In the genomic region with DNA sequence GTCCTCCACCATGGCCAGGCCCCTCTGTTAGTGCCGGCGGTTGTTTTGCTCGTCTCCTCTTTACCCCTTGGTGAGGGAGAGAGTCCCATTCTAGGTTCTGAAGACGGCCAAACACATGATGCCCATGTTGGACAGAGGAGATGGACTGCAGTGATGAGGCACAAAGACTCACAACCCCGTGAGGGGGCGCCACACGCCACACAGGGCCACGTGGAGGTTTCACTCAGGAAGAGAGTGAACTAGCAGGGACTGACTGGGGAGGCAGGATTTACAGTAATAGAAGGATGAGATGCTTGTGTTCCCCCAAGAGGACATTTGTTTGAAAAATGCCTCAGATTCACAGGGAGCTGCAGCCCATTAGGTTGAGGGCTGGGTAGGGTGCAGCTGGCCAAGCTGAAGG, we compare ENCODE assay signal across 31 cellular contexts.
"Had no signal": no experiment of that assay in that cellular context is flagged by ENCODE, and none has a peak within 500 bp of the region (broad histone marks: within the 10 kb centered on the region; RNA-seq: fewer than 3 reads in every experiment).

No MANE protein-coding gene starts in this region.

- H3K4me3 Mint-ChIP-seq: activated CD4-positive, alpha-beta T cell treated with anti-CD3 and anti-CD28 coated beads, Interleukin-2, amount 10 ng/mL, durations not matched to agents 7 days and 5 days; activated CD8-positive, alpha-beta T cell treated with anti-CD3 and anti-CD28 coated beads for 36 hours; activated T-cell treated with anti-CD3 and anti-CD28 coated beads, Interleukin-2, amount 50 U/mL, for 4 hours; activated T-helper 17 cell treated with anti-CD3 and anti-CD28 coated beads, Interleukin-2, amount 50 U/mL, for 72 hours; effector memory CD8-positive, alpha-beta T cell; natural killer cell treated with Interleukin-12 subunit alpha and Interleukin-12 subunit beta and Interleukin-15 and Interleukin-18, amount 100 ng/mL, for 72 hours; stimulated activated memory B cell treated with anti-CD40 and anti-IgM and Interleukin-4, amounts not matched to agents 10 μg/mL and 1 μg/mL and 100 μg/mL, for 72 hours; T-helper 17 cell had no signal

- H3K9me3 Mint-ChIP-seq: activated CD4-positive, alpha-beta T cell treated with anti-CD3 and anti-CD28 coated beads, Interleukin-2, amount 10 ng/mL, durations not matched to agents 7 days and 5 days; activated T-helper 17 cell treated with anti-CD3 and anti-CD28 coated beads, Interleukin-2, amount 50 U/mL, for 72 hours; stimulated activated memory B cell treated with anti-CD40 and anti-IgM and Interleukin-4, amounts not matched to agents 10 μg/mL and 1 μg/mL and 100 μg/mL, for 72 hours had no signal

- ATAC-seq: activated CD8-positive, alpha-beta T cell treated with anti-CD3 and anti-CD28 coated beads for 36 hours; activated T-cell treated with anti-CD3 and anti-CD28 coated beads, Interleukin-2, amount 50 U/mL, for 4 hours; activated T-helper 17 cell treated with anti-CD3 and anti-CD28 coated beads, Interleukin-2, amount 50 U/mL, for 72 hours; effector memory CD8-positive, alpha-beta T cell; heart right ventricle; mucosa of descending colon; natural killer cell treated with Interleukin-12 subunit alpha and Interleukin-12 subunit beta and Interleukin-15 and Interleukin-18, amount 100 ng/mL, for 72 hours; sciatic nerve; stimulated activated memory B cell treated with anti-CD40 and anti-IgM and Interleukin-4, amounts not matched to agents 10 μg/mL and 1 μg/mL and 100 μg/mL, for 72 hours; T-helper 17 cell; upper lobe of right lung had no signal

- H3K9me3 ChIP-seq: left ventricle myocardium inferior, neutrophil, prostate gland, stomach, suprapubic skin, tibial artery, upper lobe of right lung had no signal

- H3K4me1 Mint-ChIP-seq: activated CD4-positive, alpha-beta T cell treated with anti-CD3 and anti-CD28 coated beads, Interleukin-2, amount 10 ng/mL, durations not matched to agents 7 days and 5 days; activated T-helper 17 cell treated with anti-CD3 and anti-CD28 coated beads, Interleukin-2, amount 50 U/mL, for 72 hours; stimulated activated memory B cell treated with anti-CD40 and anti-IgM and Interleukin-4, amounts not matched to agents 10 μg/mL and 1 μg/mL and 100 μg/mL, for 72 hours; T-helper 17 cell had no signal

- H3K36me3 ChIP-seq: brain microvascular endothelial cell, heart right ventricle, left ventricle myocardium inferior, neutrophil, prostate gland, stomach, suprapubic skin, tibial artery, upper lobe of right lung had no signal

- H3K27ac Mint-ChIP-seq: activated CD4-positive, alpha-beta T cell treated with anti-CD3 and anti-CD28 coated beads, Interleukin-2, amount 10 ng/mL, durations not matched to agents 7 days and 5 days; activated CD8-positive, alpha-beta T cell treated with anti-CD3 and anti-CD28 coated beads for 36 hours; activated T-helper 17 cell treated with anti-CD3 and anti-CD28 coated beads, Interleukin-2, amount 50 U/mL, for 72 hours; effector memory CD8-positive, alpha-beta T cell; natural killer cell treated with Interleukin-12 subunit alpha and Interleukin-12 subunit beta and Interleukin-15 and Interleukin-18, amount 100 ng/mL, for 72 hours; stimulated activated memory B cell treated with anti-CD40 and anti-IgM and Interleukin-4, amounts not matched to agents 10 μg/mL and 1 μg/mL and 100 μg/mL, for 72 hours; T-helper 17 cell had no signal

- H3K4me3 ChIP-seq: heart right ventricle, left ventricle myocardium inferior, lung, mucosa of descending colon, prostate gland, skin epidermis, stomach, suprapubic skin, tibial artery, upper lobe of right lung had no signal

- H3K36me3 Mint-ChIP-seq: natural killer cell treated with Interleukin-12 subunit alpha and Interleukin-12 subunit beta and Interleukin-15 and Interleukin-18, amount 100 ng/mL, for 72 hours; stimulated activated memory B cell treated with anti-CD40 and anti-IgM and Interleukin-4, amounts not matched to agents 10 μg/mL and 1 μg/mL and 100 μg/mL, for 72 hours had no signal

- H3K27me3 ChIP-seq: brain microvascular endothelial cell, neutrophil, stomach, suprapubic skin, tibial artery, upper lobe of right lung had no signal

- H3K27ac ChIP-seq: brain microvascular endothelial cell, heart right ventricle, left ventricle myocardium inferior, neutrophil, prostate gland, skin epidermis, stomach, suprapubic skin, tibial artery, upper lobe of right lung had no signal

- DNase-seq: activated CD4-positive, alpha-beta T cell treated with anti-CD3 and anti-CD28 coated beads for 1 hour; activated CD4-positive, alpha-beta T cell treated with anti-CD3 and anti-CD28 coated beads, Interleukin-2, amount 10 ng/mL, durations not matched to agents 7 days and 5 days; activated CD8-positive, alpha-beta T cell treated with anti-CD3 and anti-CD28 coated beads for 36 hours; activated gamma-delta T cell treated with Interleukin-2 at 50 U/mL for 16 hours; activated naive CD4-positive, alpha-beta T cell treated with anti-CD3 and anti-CD28 coated beads, Interleukin-2, amount 50 U/mL, for 16 hours; activated T-cell treated with anti-CD3 and anti-CD28 coated beads, Interleukin-2, amount 50 U/mL, for 4 hours; amniotic stem cell; brain microvascular endothelial cell; cortex of kidney; effector memory CD8-positive, alpha-beta T cell; foreskin fibroblast; heart right ventricle; islet precursor cell; left ventricle myocardium inferior; mucosa of descending colon; retina; stimulated activated CD4-positive, alpha-beta T cell treated with anti-CD3 and anti-CD28 coated beads, Interleukin-4, amount 100 ng/mL, for 24 hours; stomach; T-helper 17 cell; T1000; tibial artery; upper lobe of right lung had no signal

- H3K27me3 Mint-ChIP-seq: activated CD4-positive, alpha-beta T cell treated with anti-CD3 and anti-CD28 coated beads, Interleukin-2, amount 10 ng/mL, durations not matched to agents 7 days and 5 days; activated CD8-positive, alpha-beta T cell treated with anti-CD3 and anti-CD28 coated beads for 36 hours; activated T-helper 17 cell treated with anti-CD3 and anti-CD28 coated beads, Interleukin-2, amount 50 U/mL, for 72 hours; effector memory CD8-positive, alpha-beta T cell; natural killer cell treated with Interleukin-12 subunit alpha and Interleukin-12 subunit beta and Interleukin-15 and Interleukin-18, amount 100 ng/mL, for 72 hours; stimulated activated memory B cell treated with anti-CD40 and anti-IgM and Interleukin-4, amounts not matched to agents 10 μg/mL and 1 μg/mL and 100 μg/mL, for 72 hours; T-helper 17 cell had no signal

- H3K4me1 ChIP-seq: heart right ventricle, left ventricle myocardium inferior, prostate gland, stomach, suprapubic skin, tibial artery, upper lobe of right lung had no signal
